In genomic region chr12:75589801-75590200, GRCh38 we compare ENCODE assay signal across 25 cellular contexts.
DNase-seq lines count a peak whose midpoint lies in the region; ATAC-seq and TF ChIP-seq lines count a peak whose summit lies in the region.
"Had no signal": no experiment of that assay in that cellular context is flagged by ENCODE, and none has a peak within 500 bp of the region (broad histone marks: within the 10 kb centered on the region; RNA-seq: fewer than 3 reads in every experiment).

No MANE protein-coding gene starts in this region.

- no peaks in the 10 kb centered on the region for H3K79me2 ChIP-seq in smooth muscle cell (ENCODE audit: low read depth)

- H3K4me3 ChIP-seq in WERI-Rb-1 (ENCODE audit: low read depth, low read length), result no peak overlapping the region
- no peak overlapping the region for H3K4me3 ChIP-seq in smooth muscle cell
- H3K4me3 ChIP-seq: A549; BLaER1 treated with 17β-estradiol and CSF1 and Interleukin-3, amounts not matched to agents 10 nM and 100 nM; GM23338 had no signal

- no peak overlapping the region for H3K27ac Mint-ChIP-seq in activated naive CD8-positive, alpha-beta T cell treated with anti-CD3 and anti-CD28 coated beads, Interleukin-2, amount 50 U/mL, for 24 hours
- no peak overlapping the region for H3K27ac Mint-ChIP-seq in activated naive CD8-positive, alpha-beta T cell treated with anti-CD3 and anti-CD28 coated beads for 36 hours
- H3K27ac Mint-ChIP-seq: CD14-positive monocyte; CD4-positive, alpha-beta T cell; CD8-positive, alpha-beta memory T cell; GM23338; H9 had no signal

- peak overlapping the region; percentile 90 for H3K27ac ChIP-seq in WERI-Rb-1
- H3K27ac ChIP-seq in smooth muscle cell (ENCODE audit: low read depth), result no peak overlapping the region
- H3K27ac ChIP-seq: A549; BLaER1 treated with 17β-estradiol and CSF1 and Interleukin-3, amounts not matched to agents 10 nM and 100 nM had no signal

- peak; percentile 49 for ATAC-seq in activated naive CD8-positive, alpha-beta T cell treated with anti-CD3 and anti-CD28 coated beads, Interleukin-2, amount 50 U/mL, for 24 hours
- ATAC-seq: A549, GM23338, HCT116 had no signal

- no peaks in the 10 kb centered on the region for H3K36me3 Mint-ChIP-seq in activated naive CD8-positive, alpha-beta T cell treated with anti-CD3 and anti-CD28 coated beads, Interleukin-2, amount 50 U/mL, for 24 hours (ENCODE audit: low read depth)
- H3K36me3 Mint-ChIP-seq in activated naive CD8-positive, alpha-beta T cell treated with anti-CD3 and anti-CD28 coated beads for 36 hours, result no peaks in the 10 kb centered on the region
- H3K36me3 Mint-ChIP-seq: CD14-positive monocyte had no signal

- no peaks in the 10 kb centered on the region for H3K9me3 Mint-ChIP-seq in activated naive CD8-positive, alpha-beta T cell treated with anti-CD3 and anti-CD28 coated beads, Interleukin-2, amount 50 U/mL, for 24 hours
- peaks cover 3% of the 10 kb centered on the region for H3K9me3 Mint-ChIP-seq in activated naive CD8-positive, alpha-beta T cell treated with anti-CD3 and anti-CD28 coated beads for 36 hours
- H3K9me3 Mint-ChIP-seq: CD4-positive, alpha-beta T cell; CD8-positive, alpha-beta memory T cell; GM23338; H9 had no signal

- H3F3A ChIP-seq in smooth muscle cell (ENCODE audit: low read depth), result peaks cover 8% of the 10 kb centered on the region

- DNase-seq in activated naive CD8-positive, alpha-beta T cell treated with anti-CD3 and anti-CD28 coated beads, Interleukin-2, amount 50 U/mL, for 24 hours, result no peak
- DNase-seq in activated naive CD8-positive, alpha-beta T cell treated with anti-CD3 and anti-CD28 coated beads for 36 hours, result no peak
- DNase-seq in NCI-H446 treated with DMSO at 0.1 percent for 48 hours (lab: John Stamatoyannopoulos, UW) (peak; percentile 67), WERI-Rb-1 (no peak), smooth muscle cell (lab: John Stamatoyannopoulos, UW; ENCODE audit: unreplicated experiment) (no peak), iPS-NIHi7 (ENCODE audit: extremely low spot score) (no peak), NCI-H345 treated with DMSO at 0.1 percent for 48 hours (lab: John Stamatoyannopoulos, UW; ENCODE audit: unreplicated experiment) (no peak)
- no peak for DNase-seq in activated T-cell treated with anti-CD3 and anti-CD28 coated beads, Interleukin-2, amount 50 U/mL, for 1 hour
- DNase-seq: 8988T; ACHN; AML-193; BE2C; Calu3; CD4-positive, alpha-beta T cell; CD8-positive, alpha-beta memory T cell; COR-L47; DMS53; DMS79 treated with DMSO at 0.1 percent for 48 hours; GF-D8; H9 had no signal

- H3K36me3 ChIP-seq in WERI-Rb-1 (no peaks in the 10 kb centered on the region), smooth muscle cell (ENCODE audit: low read depth) (no peaks in the 10 kb centered on the region)
- H3K36me3 ChIP-seq: BE2C; BLaER1 treated with 17β-estradiol and CSF1 and Interleukin-3, amounts not matched to agents 10 nM and 100 nM had no signal

- H3K27me3 ChIP-seq in WERI-Rb-1 (ENCODE audit: insufficient read depth, low read depth, severe bottlenecking) (no peaks in the 10 kb centered on the region), smooth muscle cell (ENCODE audit: low read depth) (no peaks in the 10 kb centered on the region)
- H3K27me3 ChIP-seq: BE2C; BLaER1 treated with 17β-estradiol and CSF1 and Interleukin-3, amounts not matched to agents 10 nM and 100 nM had no signal

- WGBS in smooth muscle cell (ENCODE audit: low lambda C conversion rate), result 72% methylated on average over 2 of the region's 2 CpGs

- no peak for TF ChIP-seq CTCF in WERI-Rb-1 (IDR thresholded peaks at IDR 0.05; ENCODE audit: low read depth, low read length)
- TF ChIP-seq CTCF in smooth muscle cell (IDR thresholded peaks at IDR 0.05; ENCODE audit: borderline replicate concordance, insufficient read depth, poor library complexity, severe bottlenecking), result no peak

- H3K4me3 Mint-ChIP-seq in activated naive CD8-positive, alpha-beta T cell treated with anti-CD3 and anti-CD28 coated beads, Interleukin-2, amount 50 U/mL, for 24 hours, result no peak overlapping the region
- no peak overlapping the region for H3K4me3 Mint-ChIP-seq in activated naive CD8-positive, alpha-beta T cell treated with anti-CD3 and anti-CD28 coated beads for 36 hours
- H3K4me3 Mint-ChIP-seq: CD14-positive monocyte; CD4-positive, alpha-beta T cell; CD8-positive, alpha-beta memory T cell; GM23338; H9 had no signal

- H3K4me1 Mint-ChIP-seq in activated naive CD8-positive, alpha-beta T cell treated with anti-CD3 and anti-CD28 coated beads, Interleukin-2, amount 50 U/mL, for 24 hours, result peaks cover 14% of the 10 kb centered on the region
- H3K4me1 Mint-ChIP-seq in activated naive CD8-positive, alpha-beta T cell treated with anti-CD3 and anti-CD28 coated beads for 36 hours, result peaks cover 3% of the 10 kb centered on the region
- H3K4me1 Mint-ChIP-seq: CD14-positive monocyte; CD8-positive, alpha-beta memory T cell had no signal

- H3K27me3 Mint-ChIP-seq in activated naive CD8-positive, alpha-beta T cell treated with anti-CD3 and anti-CD28 coated beads, Interleukin-2, amount 50 U/mL, for 24 hours, result peaks cover 26% of the 10 kb centered on the region
- H3K27me3 Mint-ChIP-seq in activated naive CD8-positive, alpha-beta T cell treated with anti-CD3 and anti-CD28 coated beads for 36 hours, result peaks cover 43% of the 10 kb centered on the region

- H3K9ac ChIP-seq in smooth muscle cell (ENCODE audit: low read depth), result no peak overlapping the region
- H3K9ac ChIP-seq: BLaER1 treated with 17β-estradiol and CSF1 and Interleukin-3, amounts not matched to agents 10 nM and 100 nM had no signal

- peak overlapping the region; percentile 12 for H2AFZ ChIP-seq in smooth muscle cell (ENCODE audit: low read depth)
- H2AFZ ChIP-seq: GM23338 had no signal

- no peaks in the 10 kb centered on the region for H3K4me1 ChIP-seq in smooth muscle cell (ENCODE audit: low read depth)

- H3K4me2 ChIP-seq in smooth muscle cell, result no peak overlapping the region
- H3K4me2 ChIP-seq: A549; BLaER1 treated with 17β-estradiol and CSF1 and Interleukin-3, amounts not matched to agents 10 nM and 100 nM; GM23338 had no signal

- H3K9me3 ChIP-seq in WERI-Rb-1 (ENCODE audit: severe bottlenecking) (no peaks in the 10 kb centered on the region), smooth muscle cell (replicated peaks; ENCODE audit: low read depth) (no peaks in the 10 kb centered on the region)
- H3K9me3 ChIP-seq: A549, BE2C had no signal

- no peaks in the 10 kb centered on the region for H4K20me1 ChIP-seq in smooth muscle cell (ENCODE audit: low read depth)
- H4K20me1 ChIP-seq: BLaER1 treated with 17β-estradiol and CSF1 and Interleukin-3, amounts not matched to agents 10 nM and 100 nM had no signal
